In the genomic region with DNA sequence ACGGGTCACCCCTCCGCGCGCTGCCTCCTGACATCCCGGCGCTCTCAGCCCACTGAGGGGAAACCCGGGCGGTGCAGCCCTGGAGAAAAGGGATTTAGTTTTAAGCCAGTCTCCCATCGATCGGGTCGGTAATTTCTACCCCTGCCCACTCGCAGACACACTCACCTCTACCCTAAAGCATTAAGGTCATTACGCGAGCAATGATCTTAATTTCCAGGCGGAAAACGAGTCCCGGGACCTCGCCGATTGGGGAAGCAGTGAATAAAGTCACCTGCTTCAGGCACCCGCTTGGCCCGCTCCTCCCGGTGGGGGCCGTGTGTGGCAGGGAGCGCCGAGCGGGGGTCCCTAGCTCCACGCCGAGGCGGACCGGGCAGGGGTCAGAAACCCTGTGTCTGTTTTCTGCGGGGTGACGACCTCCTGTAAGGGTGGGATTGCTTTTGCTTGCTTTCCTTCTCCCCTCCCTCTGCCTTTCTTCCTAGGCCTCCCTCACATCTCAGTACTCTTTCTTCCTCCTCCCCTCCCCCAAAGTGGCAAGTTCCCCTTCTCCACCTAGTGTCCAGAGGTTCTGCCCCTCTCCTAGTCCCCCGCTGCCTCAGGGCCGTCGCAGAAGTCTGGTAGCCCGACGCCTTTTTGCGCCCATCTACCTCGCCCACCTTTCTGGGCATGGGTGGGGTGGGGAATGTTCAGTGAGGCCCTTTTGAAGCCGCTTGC, we compare ENCODE assay signal across 10 cellular contexts.
A peak's percentile ranks its signal among the peaks of the same experiment; 100 is the strongest.
DNase-seq lines count a peak whose midpoint lies in the region; ATAC-seq, FAIRE-seq and TF ChIP-seq lines count a peak whose summit lies in the region.
"Had no signal": no experiment of that assay in that cellular context is flagged by ENCODE, and none has a peak within 500 bp of the region (broad histone marks: within the 10 kb centered on the region; RNA-seq: fewer than 3 reads in every experiment).

No MANE protein-coding gene starts in this region.

- H3K36me3 ChIP-seq in H1 (ENCODE audit: control insufficient read depth in 2 of 4, insufficient read depth in 4 of 4, low read length in 3 of 4): no peaks in the 10 kb centered on the region
- H3K36me3 ChIP-seq in mucosa of descending colon (ENCODE audit: low read depth): no peaks in the 10 kb centered on the region

- peak overlapping the region; percentile 12; the same call in 1 of the 2 replicates for H2BK12ac ChIP-seq in H1 (ENCODE audit: low read depth, low read length)

- peaks cover 5 to 37% (median 13%) of the 10 kb centered on the region in 4 experiments for H3K4me1 ChIP-seq in H1 (replicated peaks in 1 of 4; ENCODE audit: control insufficient read depth in 3 of 4, insufficient read depth in 4 of 4, low read length in 3 of 4)
- H3K4me1 ChIP-seq in mucosa of descending colon (ENCODE audit: low read depth): peaks cover 12% of the 10 kb centered on the region

- 3% methylated on average over 36 of the region's 40 CpGs; no CpG with 5 or more reads in 1 of the 2 experiments for WGBS in H1 (ENCODE audit: extremely low coverage in 1 of 2, insufficient coverage in 1 of 2, insufficient read length in 1 of 2, insufficient replicate concordance in 2 of 2, low coverage in 1 of 2, low lambda C conversion rate in 2 of 2, missing lambda C conversion rate in 1 of 2), 2 experiments

- no peak overlapping the region for H2BK20ac ChIP-seq in H1 (ENCODE audit: low read length)

- H3K27me3 ChIP-seq in H1 (replicated peaks in 1 of 4; ENCODE audit: control insufficient read depth in 3 of 4, extremely low read depth in 1 of 4, insufficient read depth in 3 of 4, low read length in 3 of 4): peaks cover 51 to 71% (median 61%) of the 10 kb centered on the region in 4 experiments

- no peak overlapping the region for H2BK120ac ChIP-seq in H1 (replicated peaks; ENCODE audit: low read depth, low read length)

- peaks cover 0 to 6% of the 10 kb centered on the region in 2 experiments for H4K20me1 ChIP-seq in H1 (replicated peaks in 1 of 2; ENCODE audit: control insufficient read depth in 1 of 2, insufficient read depth in 2 of 2, low read length in 2 of 2)

- no peak overlapping the region for H3K14ac ChIP-seq in H1 (ENCODE audit: insufficient read length)

- DNase-seq in T-helper 2 cell treated with Interferon-gamma antibody and Interleukin-4, amounts not matched to agents 5 μg/mL and 100 μg/mL, for 36 hours (ENCODE audit: low spot score): no peak
- DNase-seq in T-helper 2 cell (no peak), H1 (ENCODE audit: low read depth in 1 of 2, low spot score in 2 of 2) (peak in 1 of 2 experiments; percentile 73), mucosa of descending colon (peak in 1 of 3 donors; percentile 26), type B pancreatic cell (ENCODE audit: extremely low spot score, unreplicated experiment) (no peak), AML-193 (lab: John Stamatoyannopoulos, UW) (no peak), NCI-H2107 (lab: John Stamatoyannopoulos, UW) (no peak), SIG-M5 treated with dmso at 0.1 percent for 504 hours (lab: John Stamatoyannopoulos, UW; ENCODE audit: unreplicated experiment) (no peak)
- DNase-seq: amniotic stem cell; stimulated activated CD4-positive, alpha-beta T cell treated with anti-CD3 and anti-CD28 coated beads, Interleukin-15, amount 100 ng/mL, for 24 hours had no signal

- intact Hi-C loops in mucosa of descending colon (cut with DNase I, micrococcal nuclease): loop anchor here (5.0 to 10.0 kb wide), 4 partner anchors 115 to 1077 kb away; a partner anchor contains a TSS

- FAIRE-seq in H1 (lab: Jason Lieb, UNC): no peak

- no peak overlapping the region for H3K9ac ChIP-seq in H1 (replicated peaks in 1 of 4; ENCODE audit: extremely low read depth in 1 of 4, low read depth in 3 of 4, low read length in 3 of 4)

- H3K18ac ChIP-seq in H1 (ENCODE audit: extremely low read depth, low read length): no peak overlapping the region

- 0 out of 4 replicates have a peak, but pooled peaks have one; percentile 2 to 4 for TF ChIP-seq RAD21 in H1 (IDR thresholded peaks at IDR 0.05 in 1 of 2, conservative IDR thresholded peaks at IDR 0.05 in 1 of 2; ENCODE audit: low read depth in 2 of 2, low read length in 2 of 2)

- CTCF ChIA-PET in H1 (lab: Charles Lee; ENCODE audit: partially characterized antibody): interaction anchor here (0.7 to 14.4 kb wide), 6 partner anchors 10 to 349 kb away, joined by 3 to 161 read pairs (median 8); a partner anchor contains a TSS

- POLR2A ChIA-PET in H1 (lab: Charles Lee; ENCODE audit: partially characterized antibody): interaction anchor here (1.0 to 3.0 kb wide), 5 partner anchors 137 to 147 kb away, joined by 3 to 10 read pairs (median 4); a partner anchor contains a TSS

- H2BK5ac ChIP-seq in H1 (ENCODE audit: low read depth, low read length): no peak overlapping the region

- H2BK15ac ChIP-seq in H1 (ENCODE audit: low read length): 0 out of 2 replicates have a peak overlapping the region, but pooled peaks have one; percentile 81

- no peak for TF ChIP-seq CTCF in H1 (IDR thresholded peaks at IDR 0.05; ENCODE audit: control extremely low read depth in 1 of 3, insufficient read depth in 1 of 3, low read depth in 1 of 3, low read length in 3 of 3)
- no peak for TF ChIP-seq CTCF in mucosa of descending colon (IDR thresholded peaks at IDR 0.05)
- peak; percentile 19 for TF ChIP-seq CTCF in type B pancreatic cell (conservative IDR thresholded peaks at IDR 0.05)

- no peak for TF ChIP-seq EP300 in H1 (IDR thresholded peaks at IDR 0.05; ENCODE audit: borderline replicate concordance in 1 of 2, low read depth in 2 of 2, low read length in 2 of 2)

- H3K4ac ChIP-seq in H1 (replicated peaks; ENCODE audit: insufficient read length, low read depth, low read length): no peak overlapping the region

- no peak for TF ChIP-seq POLR2A in H1 (IDR thresholded peaks at IDR 0.05; ENCODE audit: control extremely low read depth in 1 of 2, low read depth in 2 of 2, low read length in 2 of 2)

- peaks cover 2% of the 10 kb centered on the region for H3K4me1 Mint-ChIP-seq in T-helper 2 cell treated with Interferon-gamma antibody and Interleukin-4, amounts not matched to agents 5 μg/mL and 100 μg/mL, for 36 hours (ENCODE audit: low read depth)
- peaks cover 37% of the 10 kb centered on the region for H3K4me1 Mint-ChIP-seq in type B pancreatic cell (ENCODE audit: unreplicated experiment)

- H3K27me3 Mint-ChIP-seq in T-helper 2 cell treated with Interferon-gamma antibody and Interleukin-4, amounts not matched to agents 5 μg/mL and 100 μg/mL, for 36 hours (ENCODE audit: low read depth): peaks cover 69% of the 10 kb centered on the region
- peaks cover 36% of the 10 kb centered on the region for H3K27me3 Mint-ChIP-seq in type B pancreatic cell

- peaks cover 26% of the 10 kb centered on the region for H3K23me2 ChIP-seq in H1 (ENCODE audit: low read depth, low read length)

- no peak overlapping the region for H4K91ac ChIP-seq in H1 (replicated peaks; ENCODE audit: insufficient read length, low read length)

- H3K4me3 Mint-ChIP-seq in T-helper 2 cell treated with Interferon-gamma antibody and Interleukin-4, amounts not matched to agents 5 μg/mL and 100 μg/mL, for 36 hours: no peak overlapping the region
- H3K4me3 Mint-ChIP-seq in type B pancreatic cell: peak overlapping the region; percentile 91

- H3K9me3 ChIP-seq in H1 (ENCODE audit: insufficient read depth in 2 of 2, low read depth in 1 of 2, low read length in 1 of 2) (no peaks in the 10 kb centered on the region), mucosa of descending colon (no peaks in the 10 kb centered on the region)

- no peaks in the 10 kb centered on the region for H3K79me1 ChIP-seq in H1 (ENCODE audit: low read depth, low read length)

- H4K8ac ChIP-seq in H1 (ENCODE audit: extremely low read depth, insufficient read depth, low read length): no peak overlapping the region

- H3K9me3 Mint-ChIP-seq in T-helper 2 cell treated with Interferon-gamma antibody and Interleukin-4, amounts not matched to agents 5 μg/mL and 100 μg/mL, for 36 hours: no peaks in the 10 kb centered on the region
- no peaks in the 10 kb centered on the region for H3K9me3 Mint-ChIP-seq in type B pancreatic cell

- H3K56ac ChIP-seq in H1 (replicated peaks; ENCODE audit: insufficient read length, low read depth, low read length): no peak overlapping the region

- peak overlapping the region; percentile 41 for H3K27ac Mint-ChIP-seq in T-helper 2 cell treated with Interferon-gamma antibody and Interleukin-4, amounts not matched to agents 5 μg/mL and 100 μg/mL, for 36 hours
- H3K27ac Mint-ChIP-seq in type B pancreatic cell: peak overlapping the region; percentile 94

- H2AFZ ChIP-seq in H1 (ENCODE audit: low read length): no peak overlapping the region

- H3K4me3 ChIP-seq in H1 (ENCODE audit: extremely low read depth in 1 of 4, insufficient read depth in 2 of 4, low read depth in 3 of 4, low read length in 4 of 4) (peak overlapping the region; percentile 40 to 65 (median 48); a peak in 7 of 8 replicates), mucosa of descending colon (no peak overlapping the region)

- no peak overlapping the region for H2AK5ac ChIP-seq in H1 (ENCODE audit: low read depth, low read length)

- H3K23ac ChIP-seq in H1 (ENCODE audit: insufficient read length): no peak overlapping the region

- no peak overlapping the region for H3K27ac ChIP-seq in H1 (ENCODE audit: low read depth, low read length)

- ATAC-seq in mucosa of descending colon: peak; percentile 5

- H3K36me3 Mint-ChIP-seq in T-helper 2 cell treated with Interferon-gamma antibody and Interleukin-4, amounts not matched to agents 5 μg/mL and 100 μg/mL, for 36 hours (ENCODE audit: low read depth): no peaks in the 10 kb centered on the region
- H3K36me3 Mint-ChIP-seq in type B pancreatic cell: no peaks in the 10 kb centered on the region

- peak overlapping the region; percentile 77 to 99 for H3K4me2 ChIP-seq in H1 (ENCODE audit: insufficient read depth in 1 of 2, low read depth in 2 of 2, low read length in 2 of 2)

- no peak overlapping the region for H4K5ac ChIP-seq in H1 (ENCODE audit: insufficient read length, low read depth, low read length)

- H3K79me2 ChIP-seq in H1 (ENCODE audit: control insufficient read depth in 1 of 2, insufficient read depth in 2 of 2, low read length in 2 of 2): no peaks in the 10 kb centered on the region

TF ChIP-seq in H1, 55 proteins besides CTCF, POLR2A, EP300 and RAD21:
- TF ChIP-seq TEAD4 (IDR thresholded peaks at IDR 0.05; ENCODE audit: low read depth, low read length): no peak
- peak; percentile 92 for TF ChIP-seq CTBP2 (IDR thresholded peaks at IDR 0.05; ENCODE audit: borderline replicate concordance, insufficient read depth, insufficient read length, low read length)
- peak; percentile 78 for TF ChIP-seq EZH2 (IDR thresholded peaks at IDR 0.05; ENCODE audit: low read depth, low read length, severe bottlenecking)
- peak; percentile 51 for TF ChIP-seq SUZ12 (IDR thresholded peaks at IDR 0.05; ENCODE audit: low read length)
- peak; percentile 12; the same call in 1 of the 2 replicates for TF ChIP-seq CBX8 (IDR thresholded peaks at IDR 0.05; ENCODE audit: borderline replicate concordance, low read depth, low read length)
- peak; percentile 34 for TF ChIP-seq ASH2L (IDR thresholded peaks at IDR 0.05; ENCODE audit: low read length)
- no peak for TF ChIP-seq FOSL1 (IDR thresholded peaks at IDR 0.05; ENCODE audit: insufficient read depth, low read depth, low read length)
